Comparison of ENCODE assay signal across 8 cellular contexts in the genomic region with DNA sequence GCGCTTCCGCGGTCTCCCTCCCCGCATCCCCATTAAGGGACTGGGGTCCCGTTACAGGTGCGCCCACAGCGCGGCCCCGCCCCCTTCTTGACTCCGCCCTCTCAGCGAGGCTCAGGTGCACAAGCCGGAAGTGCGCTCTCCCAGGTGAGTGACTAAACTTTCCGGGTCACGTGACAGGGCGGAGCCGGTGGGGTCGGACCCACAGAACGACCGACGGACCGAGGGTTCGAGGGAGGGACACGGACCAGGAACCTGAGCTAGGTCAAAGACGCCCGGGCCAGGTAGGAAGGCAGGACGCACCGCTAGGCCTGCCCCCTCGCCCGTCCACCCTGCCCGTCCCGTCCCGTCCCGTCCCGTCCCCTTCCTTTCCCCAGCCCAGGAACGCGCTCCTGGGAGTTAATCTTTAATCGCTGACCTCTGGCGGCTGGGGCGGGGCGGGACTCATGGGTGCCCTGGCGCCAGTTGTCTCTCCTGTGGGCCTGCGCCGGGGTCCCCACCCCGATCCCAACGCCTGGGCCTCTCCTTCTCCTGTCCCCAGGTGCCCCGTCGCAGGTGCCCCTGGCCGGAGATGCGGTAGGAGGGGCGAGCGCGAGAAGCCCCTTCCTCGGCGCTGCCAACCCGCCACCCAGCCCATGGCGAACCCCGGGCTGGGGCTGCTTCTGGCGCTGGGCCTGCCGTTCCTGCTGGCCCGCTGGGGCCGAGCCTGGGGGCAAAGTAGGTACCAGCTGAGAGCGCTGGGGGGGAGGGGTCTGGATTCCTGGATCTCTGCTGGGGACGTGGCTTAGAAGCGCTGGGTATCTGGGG. TPM values are rescaled to one million over a fixed set of nuclear protein-coding genes. Genes with fewer than 3 reads are reported as not detected.
A peak's percentile ranks its signal among the peaks of the same experiment; 100 is the strongest.
DNase-seq lines count a peak whose midpoint lies in the region; ATAC-seq, FAIRE-seq and TF ChIP-seq lines count a peak whose summit lies in the region.

A gene with protein sequence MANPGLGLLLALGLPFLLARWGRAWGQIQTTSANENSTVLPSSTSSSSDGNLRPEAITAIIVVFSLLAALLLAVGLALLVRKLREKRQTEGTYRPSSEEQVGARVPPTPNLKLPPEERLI (plus strand): TSS at position 202 of the 804 bp plus-strand sequence. CDS start 431 bp downstream, at position 633.

- no peaks in the 10 kb centered on the region for H3K27me3 Mint-ChIP-seq in activated T-helper 2 cell treated with anti-CD3 and anti-CD28 coated beads, Interferon-gamma antibody, Interleukin-2, Interleukin-4, amounts not matched to agents 10 μg/mL and 5 μg/mL and 100 μg/mL, durations not matched to agents 14 hours and 24 hours and 36 hours (ENCODE audit: low read depth)

- H4K20me1 ChIP-seq in H1 (replicated peaks in 1 of 2; ENCODE audit: control insufficient read depth in 1 of 2, insufficient read depth in 2 of 2, low read length in 2 of 2), result peaks cover 0 to 14% of the 10 kb centered on the region in 2 experiments

- no peak for TF ChIP-seq CTCF in Panc1 (IDR thresholded peaks at IDR 0.05)
- no peak for TF ChIP-seq CTCF in H1 (IDR thresholded peaks at IDR 0.05; ENCODE audit: control extremely low read depth in 1 of 3, insufficient read depth in 1 of 3, low read depth in 1 of 3, low read length in 3 of 3)
- TF ChIP-seq CTCF in prostate gland (IDR thresholded peaks at IDR 0.05), result no peak

- H3K9ac ChIP-seq in H1 (replicated peaks in 1 of 4; ENCODE audit: extremely low read depth in 1 of 4, low read depth in 3 of 4, low read length in 3 of 4), result peak within 1 kb of the TSS; percentile 61 to 66 (median 63); a peak in 6 of 7 replicates

- peak within 1 kb of the TSS; percentile 44 for H4K91ac ChIP-seq in H1 (replicated peaks; ENCODE audit: insufficient read length, low read length)

- peaks cover 12% of the 10 kb centered on the region for H3K23me2 ChIP-seq in H1 (ENCODE audit: low read depth, low read length)

- 1% methylated on average over 33 of the region's 65 CpGs; no CpG with 5 or more reads in 1 of the 2 experiments for WGBS in H1 (ENCODE audit: extremely low coverage in 1 of 2, insufficient coverage in 1 of 2, insufficient read length in 1 of 2, insufficient replicate concordance in 2 of 2, low coverage in 1 of 2, low lambda C conversion rate in 2 of 2, missing lambda C conversion rate in 1 of 2), 2 experiments
- WGBS in prostate gland, result 2% methylated on average over 55 of the region's 65 CpGs

- H3K27ac ChIP-seq in Panc1 (ENCODE audit: low read length) (no peak within 1 kb of the TSS), H1 (ENCODE audit: low read depth, low read length) (no peak within 1 kb of the TSS; the same call in 1 of the 2 replicates), prostate gland (peak within 1 kb of the TSS; percentile 61 to 70)

- peaks cover 3% of the 10 kb centered on the region for H3K4me1 ChIP-seq in Panc1 (ENCODE audit: control insufficient read depth, insufficient read depth, low read length)
- peaks cover 0 to 8% (median 2%) of the 10 kb centered on the region in 4 experiments; a peak in 4 of 7 replicates for H3K4me1 ChIP-seq in H1 (replicated peaks in 1 of 4; ENCODE audit: control insufficient read depth in 3 of 4, insufficient read depth in 4 of 4, low read length in 3 of 4)
- no peaks in the 10 kb centered on the region for H3K4me1 ChIP-seq in prostate gland (replicated peaks)

- TF ChIP-seq POLR2A in H1 (IDR thresholded peaks at IDR 0.05; ENCODE audit: control extremely low read depth in 1 of 2, low read depth in 2 of 2, low read length in 2 of 2) (peak in 1 of 2 experiments; percentile 63; a peak in 2 of 3 replicates), prostate gland (IDR thresholded peaks at IDR 0.05) (peak; percentile 73)

- no peaks in the 10 kb centered on the region for H3K9me3 Mint-ChIP-seq in activated T-helper 2 cell treated with anti-CD3 and anti-CD28 coated beads, Interferon-gamma antibody, Interleukin-2, Interleukin-4, amounts not matched to agents 10 μg/mL and 5 μg/mL and 100 μg/mL, durations not matched to agents 14 hours and 24 hours and 36 hours

- no peaks in the 10 kb centered on the region for H3K27me3 ChIP-seq in Panc1 (ENCODE audit: control insufficient read depth, insufficient read depth, low read length)
- no peaks in the 10 kb centered on the region; a peak in 1 of 7 replicates for H3K27me3 ChIP-seq in H1 (replicated peaks in 1 of 4; ENCODE audit: control insufficient read depth in 3 of 4, extremely low read depth in 1 of 4, insufficient read depth in 3 of 4, low read length in 3 of 4)
- H3K27me3 ChIP-seq in prostate gland (replicated peaks; ENCODE audit: insufficient read depth), result no peaks in the 10 kb centered on the region

- no peak within 1 kb of the TSS for H3K27ac Mint-ChIP-seq in activated T-helper 2 cell treated with anti-CD3 and anti-CD28 coated beads, Interferon-gamma antibody, Interleukin-2, Interleukin-4, amounts not matched to agents 10 μg/mL and 5 μg/mL and 100 μg/mL, durations not matched to agents 14 hours and 24 hours and 36 hours

- POLR2A ChIA-PET in Panc1 (lab: Charles Lee), result no interaction called here
- POLR2A ChIA-PET in H1 (lab: Charles Lee; ENCODE audit: partially characterized antibody), result interaction anchor here (0.7 to 1.8 kb wide), 5 partner anchors 12 to 71 kb away, joined by 3 to 9 read pairs (median 5); partner anchors contain the start of gene GTF2F1

- H3K56ac ChIP-seq in H1 (replicated peaks; ENCODE audit: insufficient read length, low read depth, low read length), result no peak within 1 kb of the TSS

- H3K79me1 ChIP-seq in H1 (ENCODE audit: low read depth, low read length), result no peaks in the 10 kb centered on the region; the same call in 1 of the 2 replicates

- no peak; a peak in 1 of 4 replicates for TF ChIP-seq RAD21 in H1 (IDR thresholded peaks at IDR 0.05 in 1 of 2, conservative IDR thresholded peaks at IDR 0.05 in 1 of 2; ENCODE audit: low read depth in 2 of 2, low read length in 2 of 2)

- peak within 1 kb of the TSS; percentile 43 for H2AFZ ChIP-seq in H1 (ENCODE audit: low read length)

- H3K4me2 ChIP-seq in H1 (ENCODE audit: insufficient read depth in 1 of 2, low read depth in 2 of 2, low read length in 2 of 2), result peak within 1 kb of the TSS; percentile 52 to 72

- H2BK20ac ChIP-seq in H1 (ENCODE audit: low read length), result no peak within 1 kb of the TSS

- no peak within 1 kb of the TSS for H3K4ac ChIP-seq in H1 (replicated peaks; ENCODE audit: insufficient read length, low read depth, low read length)

- peaks cover 0 to 9% of the 10 kb centered on the region in 2 experiments; a peak in 2 of 4 replicates for H3K79me2 ChIP-seq in H1 (ENCODE audit: control insufficient read depth in 1 of 2, insufficient read depth in 2 of 2, low read length in 2 of 2)

- FAIRE-seq in H1 (lab: Jason Lieb, UNC), result peak; percentile 85

- H3K9me3 ChIP-seq in Panc1 (ENCODE audit: control insufficient read depth, insufficient read depth, low read depth, low read length), result no peaks in the 10 kb centered on the region
- H3K9me3 ChIP-seq in H1 (ENCODE audit: insufficient read depth in 2 of 2, low read depth in 1 of 2, low read length in 1 of 2), result no peaks in the 10 kb centered on the region
- H3K9me3 ChIP-seq in prostate gland, result no peaks in the 10 kb centered on the region

- H3K36me3 Mint-ChIP-seq in activated T-helper 2 cell treated with anti-CD3 and anti-CD28 coated beads, Interferon-gamma antibody, Interleukin-2, Interleukin-4, amounts not matched to agents 10 μg/mL and 5 μg/mL and 100 μg/mL, durations not matched to agents 14 hours and 24 hours and 36 hours (ENCODE audit: low read depth), result peaks cover 14% of the 10 kb centered on the region

- no peak for ATAC-seq in Panc1
- ATAC-seq in HG03565 (IDR thresholded peaks at IDR 0.05; ENCODE audit: unreplicated experiment), result no peak

- no peak within 1 kb of the TSS for H2BK12ac ChIP-seq in H1 (ENCODE audit: low read depth, low read length)

- H3K4me3 ChIP-seq in GM08714 (ENCODE audit: low read length), result peak within 1 kb of the TSS; percentile 3; the same call in 1 of the 2 replicates
- peak within 1 kb of the TSS; percentile 17 to 26; a peak in 3 of 4 replicates for H3K4me3 ChIP-seq in Panc1 (ENCODE audit: low read depth in 2 of 2, low read length in 2 of 2)
- H3K4me3 ChIP-seq in H1 (ENCODE audit: extremely low read depth in 1 of 4, insufficient read depth in 2 of 4, low read depth in 3 of 4, low read length in 4 of 4), result peak within 1 kb of the TSS; percentile 73 to 93 (median 78)
- peak within 1 kb of the TSS; percentile 75 for H3K4me3 ChIP-seq in prostate gland

- no peak for DNase-seq in Panc1 (ENCODE audit: low read depth, low spot score)
- peak; percentile 80 to 99 for DNase-seq in H1 (ENCODE audit: low read depth in 1 of 2, low spot score in 2 of 2)
- peak; percentile 90 for DNase-seq in prostate gland (ENCODE audit: low spot score)
- no peak for DNase-seq in SW 1271 (lab: John Stamatoyannopoulos, UW)
- no peak for DNase-seq in activated T-helper 2 cell treated with anti-CD3 and anti-CD28 coated beads, Interferon-gamma antibody, Interleukin-2, Interleukin-4, amounts not matched to agents 10 μg/mL and 5 μg/mL and 100 μg/mL, durations not matched to agents 14 hours and 24 hours and 36 hours (ENCODE audit: low spot score)
- no peak for DNase-seq in NOMO-1 treated with DMSO at 0.1 percent for 48 hours (lab: John Stamatoyannopoulos, UW; ENCODE audit: unreplicated experiment)

- in situ Hi-C loops in Panc1 (cut with HindIII; ENCODE audit: low pct_unique_long_range_greater_than_20kb, low sequenced_read_pairs), result no loop called here

- H3K4me1 Mint-ChIP-seq in activated T-helper 2 cell treated with anti-CD3 and anti-CD28 coated beads, Interferon-gamma antibody, Interleukin-2, Interleukin-4, amounts not matched to agents 10 μg/mL and 5 μg/mL and 100 μg/mL, durations not matched to agents 14 hours and 24 hours and 36 hours (ENCODE audit: low read depth), result peaks cover 2% of the 10 kb centered on the region

- H2BK120ac ChIP-seq in H1 (replicated peaks; ENCODE audit: low read depth, low read length), result no peak within 1 kb of the TSS

- intact Hi-C loops in Panc1 (cut with micrococcal nuclease; ENCODE audit: unreplicated experiment) (no loop called here), prostate gland (cut with DNase I) (no loop called here)
- intact Hi-C loops in activated T-helper 2 cell treated with anti-CD3 and anti-CD28 coated beads, Interferon-gamma antibody, Interleukin-2, Interleukin-4, amounts not matched to agents 10 μg/mL and 5 μg/mL and 100 μg/mL, durations not matched to agents 14 hours and 24 hours and 36 hours (cut with micrococcal nuclease), result no loop called here

- H2AK5ac ChIP-seq in H1 (ENCODE audit: low read depth, low read length), result no peak within 1 kb of the TSS

- H3K14ac ChIP-seq in H1 (ENCODE audit: insufficient read length), result no peak within 1 kb of the TSS

- H2BK5ac ChIP-seq in H1 (ENCODE audit: low read depth, low read length), result peak within 1 kb of the TSS; percentile 83; the same call in 1 of the 2 replicates

- H3K18ac ChIP-seq in H1 (ENCODE audit: extremely low read depth, low read length), result peak within 1 kb of the TSS; percentile 60

- no peak within 1 kb of the TSS for H3K4me3 Mint-ChIP-seq in activated T-helper 2 cell treated with anti-CD3 and anti-CD28 coated beads, Interferon-gamma antibody, Interleukin-2, Interleukin-4, amounts not matched to agents 10 μg/mL and 5 μg/mL and 100 μg/mL, durations not matched to agents 14 hours and 24 hours and 36 hours (ENCODE audit: low read depth)

- TF ChIP-seq EP300 in H1 (IDR thresholded peaks at IDR 0.05; ENCODE audit: borderline replicate concordance in 1 of 2, low read depth in 2 of 2, low read length in 2 of 2), result no peak; a peak in 1 of 3 replicates

- H3K36me3 ChIP-seq in Panc1 (ENCODE audit: control insufficient read depth, insufficient read depth, low read length) (peaks cover 4% of the 10 kb centered on the region; the same call in 1 of the 2 replicates), H1 (ENCODE audit: control insufficient read depth in 2 of 4, insufficient read depth in 4 of 4, low read length in 3 of 4) (peaks cover 0 to 8% (median 3%) of the 10 kb centered on the region in 4 experiments; a peak in 2 of 8 replicates), prostate gland (no peaks in the 10 kb centered on the region)

- H4K5ac ChIP-seq in H1 (ENCODE audit: insufficient read length, low read depth, low read length), result peak within 1 kb of the TSS; percentile 78

- CTCF ChIA-PET in Panc1 (lab: Charles Lee), result interaction anchor here (0.6 kb wide), 1 partner anchor 152 kb away, joined by 6 read pairs; no protein-coding TSS in a partner anchor
- CTCF ChIA-PET in H1 (lab: Charles Lee; ENCODE audit: partially characterized antibody), result interaction anchor here (2.2 kb wide), 1 partner anchor 17 kb away, joined by 7 read pairs; the partner anchor contains the start of gene DENND1C

- BruUV-seq in Panc1 (replicated peaks; lab: Mats Ljungman, UMichigan), result no TSS peak

- peak within 1 kb of the TSS; percentile 68; the same call in 1 of the 2 replicates for H4K8ac ChIP-seq in H1 (ENCODE audit: extremely low read depth, insufficient read depth, low read length)

- no peak within 1 kb of the TSS for H2BK15ac ChIP-seq in H1 (ENCODE audit: low read length)

- no peak within 1 kb of the TSS for H3K23ac ChIP-seq in H1 (ENCODE audit: insufficient read length)

RNA-seq across cellular contexts. Expression of the gene that starts here (rescaled TPM):
- 0.21 TPM for total RNA-seq in Panc1 (2021; ENCODE audit: unreplicated experiment)
- polyA plus RNA-seq in Panc1 (2012; ENCODE audit: insufficient read length), result 0.55 TPM
- 21.1 and 24.6 TPM in 2 replicates for total RNA-seq in H1 (2021; fragmentation: NEBNext Ultra II Directional; extraction: Animal tissue kit (Norgen Biotek cat#: 25700))
- polyA plus RNA-seq in H1 (2011; rRNA removed), result 24.6 and 33.7 TPM in 2 replicates
- 19.3 TPM for polyA plus RNA-seq in H1 (2011; cell fraction: cytosol; rRNA removed)
- 16.0 TPM for polyA plus RNA-seq in H1 (2011; cell fraction: nucleus; rRNA removed)
- 12.4 to 17.6 TPM (median 16.4 TPM) in 4 replicates for polyA plus RNA-seq in H1 (2012, experiment 1 of 2)
- polyA plus RNA-seq in H1 (2012, experiment 2 of 2), result 18.0 TPM
- 17.0 TPM for polyA plus RNA-seq in H1 (2013, experiment 1 of 2)
- 19.9 TPM for polyA plus RNA-seq in H1 (2013, experiment 2 of 2)
- 6.2 and 6.6 TPM in 2 replicates for polyA minus RNA-seq in H1 (2011; rRNA and poly(A)+ RNA removed)
- 14.1 TPM for polyA minus RNA-seq in H1 (2011; cell fraction: cytosol; rRNA and poly(A)+ RNA removed)
- polyA minus RNA-seq in H1 (2011; cell fraction: nucleus; rRNA and poly(A)+ RNA removed), result 9.0 TPM
- 10 to 100 TPM; 23.1 to 39.3 TPM for total RNA-seq in prostate gland
- 0.46 TPM in 1 of 2 replicates, not detected in the other for total RNA-seq in activated T-helper 2 cell treated with anti-CD3 and anti-CD28 coated beads, Interferon-gamma antibody, Interleukin-2, Interleukin-4, amounts not matched to agents 10 μg/mL and 5 μg/mL and 100 μg/mL, durations not matched to agents 14 hours and 24 hours and 36 hours

Comparison
In these comparisons a context has a peak if more than half of its experiments do, and no peak if none do; other contexts are left out.
1. RNA of the gene that starts here (total RNA-seq): 23.1 to 39.3 TPM in prostate gland and 21.1 to 24.6 TPM in H1; 0.46 TPM in activated T-helper 2 cell treated with anti-CD3 and anti-CD28 coated beads, Interferon-gamma antibody, Interleukin-2, Interleukin-4, amounts not matched to agents 10 μg/mL and 5 μg/mL and 100 μg/mL, durations not matched to agents 14 hours and 24 hours and 36 hours and 0.21 TPM in Panc1 (single experiment); every median in the first group is over 10 times any median in the second.
2. H3K4me3 ChIP-seq: peak in every context shown above with its lines; median percentile 78 in H1; 75 in prostate gland; 22 in Panc1; 3 in GM08714.
3. DNase-seq: peak in H1 (2 of 2) and prostate gland (single experiment); none in Panc1 (single experiment), SW 1271 (0 of 2), activated T-helper 2 cell treated with anti-CD3 and anti-CD28 coated beads, Interferon-gamma antibody, Interleukin-2, Interleukin-4, amounts not matched to agents 10 μg/mL and 5 μg/mL and 100 μg/mL, durations not matched to agents 14 hours and 24 hours and 36 hours (single experiment) and NOMO-1 treated with DMSO at 0.1 percent for 48 hours (single experiment).
4. H3K27ac ChIP-seq: peak in prostate gland (2 of 2); none in Panc1 (single experiment) and H1 (single experiment).